Comparison of ENCODE assay signal across 15 cellular contexts in genomic region chr2:64210816-64211215, GRCh38.
DNase-seq lines count a peak whose midpoint lies in the region; FAIRE-seq and TF ChIP-seq lines count a peak whose summit lies in the region.
"Had no signal": no experiment of that assay in that cellular context is flagged by ENCODE, and none has a peak within 500 bp of the region (broad histone marks: within the 10 kb centered on the region; RNA-seq: fewer than 3 reads in every experiment).

No MANE protein-coding gene starts in this region.

- H3K9me3 ChIP-seq in H1 (ENCODE audit: insufficient read depth in 2 of 2, low read depth in 1 of 2, low read length in 1 of 2) (no peaks in the 10 kb centered on the region), neutrophil (no peaks in the 10 kb centered on the region)
- H3K9me3 ChIP-seq: A549, MG63, upper lobe of right lung had no signal

- H4K20me1 ChIP-seq in KMS-11 (ENCODE audit: insufficient read depth) (no peaks in the 10 kb centered on the region), H1 (replicated peaks in 1 of 2; ENCODE audit: control insufficient read depth in 1 of 2, insufficient read depth in 2 of 2, low read length in 2 of 2) (no peaks in the 10 kb centered on the region)

- TF ChIP-seq RAD21 in H1 (IDR thresholded peaks at IDR 0.05 in 1 of 2, conservative IDR thresholded peaks at IDR 0.05 in 1 of 2; ENCODE audit: low read depth in 2 of 2, low read length in 2 of 2): no peak

- H3K56ac ChIP-seq in H1 (replicated peaks; ENCODE audit: insufficient read length, low read depth, low read length): no peak overlapping the region

- no peak overlapping the region for H4K91ac ChIP-seq in H1 (replicated peaks; ENCODE audit: insufficient read length, low read length)

- H3K79me2 ChIP-seq in KMS-11 (ENCODE audit: insufficient read depth, low read depth) (no peaks in the 10 kb centered on the region), H1 (ENCODE audit: control insufficient read depth in 1 of 2, insufficient read depth in 2 of 2, low read length in 2 of 2) (no peaks in the 10 kb centered on the region)

- peaks cover 81% of the 10 kb centered on the region for H3K4me1 ChIP-seq in KMS-11 (ENCODE audit: low read depth, poor library complexity, severe bottlenecking)
- H3K4me1 ChIP-seq in H1 (replicated peaks in 1 of 4; ENCODE audit: control insufficient read depth in 3 of 4, insufficient read depth in 4 of 4, low read length in 3 of 4): peaks cover 2 to 8% (median 6%) of the 10 kb centered on the region in 4 experiments; a peak in 3 of 7 replicates
- peaks cover 65 to 69% of the 10 kb centered on the region in 2 experiments for H3K4me1 ChIP-seq in neutrophil (ENCODE audit: control insufficient read depth in 1 of 2, insufficient read depth in 1 of 2, low read depth in 1 of 2, low read length in 1 of 2)

- TF ChIP-seq EP300 in H1 (IDR thresholded peaks at IDR 0.05; ENCODE audit: borderline replicate concordance in 1 of 2, low read depth in 2 of 2, low read length in 2 of 2): no peak

- 92% methylated on average over 3 of the region's 3 CpGs; no CpG with 5 or more reads in 1 of the 2 experiments for WGBS in H1 (ENCODE audit: extremely low coverage in 1 of 2, insufficient coverage in 1 of 2, insufficient read length in 1 of 2, insufficient replicate concordance in 2 of 2, low coverage in 1 of 2, low lambda C conversion rate in 2 of 2, missing lambda C conversion rate in 1 of 2), 2 experiments

- H3K4ac ChIP-seq in H1 (replicated peaks; ENCODE audit: insufficient read length, low read depth, low read length): no peak overlapping the region

- H2BK20ac ChIP-seq in H1 (ENCODE audit: low read length): peak overlapping the region; percentile 94; the same call in 1 of the 2 replicates

- H3K4me3 ChIP-seq in KMS-11 (IDR thresholded peaks at IDR 0.05; ENCODE audit: insufficient read depth, low read depth, low read length): peak overlapping the region; percentile 30
- H3K4me3 ChIP-seq in H1 (ENCODE audit: extremely low read depth in 1 of 4, insufficient read depth in 2 of 4, low read depth in 3 of 4, low read length in 4 of 4): no peak overlapping the region
- H3K4me3 ChIP-seq in neutrophil (ENCODE audit: low read depth in 1 of 2, low read length in 1 of 2): no peak overlapping the region
- H3K4me3 ChIP-seq: A549, MG63, upper lobe of right lung had no signal

- TF ChIP-seq CTCF in KMS-11 (conservative IDR thresholded peaks at IDR 0.05; ENCODE audit: low read depth, low read length) (no peak), H1 (IDR thresholded peaks at IDR 0.05; ENCODE audit: control extremely low read depth in 1 of 3, insufficient read depth in 1 of 3, low read depth in 1 of 3, low read length in 3 of 3) (no peak), neutrophil (IDR thresholded peaks at IDR 0.05) (no peak)

- H3K27ac ChIP-seq in KMS-11 (no peak overlapping the region), H1 (ENCODE audit: low read depth, low read length) (no peak overlapping the region), neutrophil (peak overlapping the region; percentile 98)
- H3K27ac ChIP-seq: A549, upper lobe of right lung had no signal

- H2BK15ac ChIP-seq in H1 (ENCODE audit: low read length): no peak overlapping the region

- POLR2A ChIA-PET in H1 (lab: Charles Lee; ENCODE audit: partially characterized antibody): interaction anchor here (1.4 kb wide), 1 partner anchor 56 kb away, joined by 3 read pairs; no protein-coding TSS in a partner anchor

- no peak overlapping the region for H2BK5ac ChIP-seq in H1 (ENCODE audit: low read depth, low read length)

- TF ChIP-seq POLR2A in H1 (IDR thresholded peaks at IDR 0.05; ENCODE audit: control extremely low read depth in 1 of 2, low read depth in 2 of 2, low read length in 2 of 2): no peak

- no peak overlapping the region for H3K23ac ChIP-seq in H1 (ENCODE audit: insufficient read length)

- no peaks in the 10 kb centered on the region; the same call in 1 of the 2 replicates for H3K23me2 ChIP-seq in H1 (ENCODE audit: low read depth, low read length)

- H3K9ac ChIP-seq in KMS-11: no peak overlapping the region
- no peak overlapping the region for H3K9ac ChIP-seq in H1 (replicated peaks in 1 of 4; ENCODE audit: extremely low read depth in 1 of 4, low read depth in 3 of 4, low read length in 3 of 4)

- H3K18ac ChIP-seq in H1 (ENCODE audit: extremely low read depth, low read length): no peak overlapping the region

- H3K4me2 ChIP-seq in KMS-11 (no peak overlapping the region), H1 (ENCODE audit: insufficient read depth in 1 of 2, low read depth in 2 of 2, low read length in 2 of 2) (no peak overlapping the region)
- H3K4me2 ChIP-seq: A549 had no signal

- no peaks in the 10 kb centered on the region for H3K36me3 ChIP-seq in KMS-11 (ENCODE audit: insufficient read depth)
- no peaks in the 10 kb centered on the region for H3K36me3 ChIP-seq in H1 (ENCODE audit: control insufficient read depth in 2 of 4, insufficient read depth in 4 of 4, low read length in 3 of 4)
- no peaks in the 10 kb centered on the region for H3K36me3 ChIP-seq in neutrophil
- H3K36me3 ChIP-seq: MG63, upper lobe of right lung had no signal

- H4K8ac ChIP-seq in H1 (ENCODE audit: extremely low read depth, insufficient read depth, low read length): no peak overlapping the region

- H2BK120ac ChIP-seq in H1 (replicated peaks; ENCODE audit: low read depth, low read length): no peak overlapping the region

- no peaks in the 10 kb centered on the region for H3K79me1 ChIP-seq in H1 (ENCODE audit: low read depth, low read length)

- H2AFZ ChIP-seq in KMS-11 (ENCODE audit: low read depth) (no peak overlapping the region), H1 (ENCODE audit: low read length) (no peak overlapping the region)

- H3K27me3 ChIP-seq in KMS-11 (ENCODE audit: insufficient read depth, low read depth): no peaks in the 10 kb centered on the region
- H3K27me3 ChIP-seq in H1 (replicated peaks in 1 of 4; ENCODE audit: control insufficient read depth in 3 of 4, extremely low read depth in 1 of 4, insufficient read depth in 3 of 4, low read length in 3 of 4): no peaks in the 10 kb centered on the region
- no peaks in the 10 kb centered on the region for H3K27me3 ChIP-seq in neutrophil
- H3K27me3 ChIP-seq: MG63, upper lobe of right lung had no signal

- DNase-seq in activated CD4-positive, alpha-beta T cell treated with anti-CD3 and anti-CD28 coated beads for 48 hours: peak; percentile 33
- DNase-seq in activated CD4-positive, alpha-beta T cell treated with anti-CD3 and anti-CD28 coated beads for 4 hours: no peak
- DNase-seq in H1 (ENCODE audit: low read depth in 1 of 2, low spot score in 2 of 2) (no peak), posterior vena cava (ENCODE audit: low spot score) (no peak), H4 (ENCODE audit: low spot score) (no peak), SW480 (ENCODE audit: low spot score) (no peak)
- DNase-seq: CD4-positive, alpha-beta memory T cell; HCEC 1CT; MG63; NCI-H2029; occipital lobe; upper lobe of right lung had no signal

- intact Hi-C loops in posterior vena cava (cut with DNase I): no loop called here

- peak overlapping the region; percentile 61; the same call in 1 of the 2 replicates for H2BK12ac ChIP-seq in H1 (ENCODE audit: low read depth, low read length)

- H2AK5ac ChIP-seq in H1 (ENCODE audit: low read depth, low read length): peak overlapping the region; percentile 57; the same call in 1 of the 2 replicates

- no peak overlapping the region for H3K14ac ChIP-seq in H1 (ENCODE audit: insufficient read length)

- CTCF ChIA-PET in H1 (lab: Charles Lee; ENCODE audit: partially characterized antibody): no interaction called here

- FAIRE-seq in H1 (lab: Jason Lieb, UNC): no peak
- FAIRE-seq: A549 had no signal

- no peak overlapping the region for H4K5ac ChIP-seq in H1 (ENCODE audit: insufficient read length, low read depth, low read length)

TF ChIP-seq in H1, 55 proteins besides CTCF, POLR2A, EP300 and RAD21:
- no peak for TF ChIP-seq MAX (IDR thresholded peaks at IDR 0.05)
- no peak for TF ChIP-seq CBX5 (IDR thresholded peaks at IDR 0.05; ENCODE audit: low read depth, low read length)
- TF ChIP-seq SIRT6 (IDR thresholded peaks at IDR 0.05; ENCODE audit: low read length): no peak
- no peak for TF ChIP-seq TBP (IDR thresholded peaks at IDR 0.05; ENCODE audit: low read depth, low read length)
- no peak for TF ChIP-seq YY1 (IDR thresholded peaks at IDR 0.05; ENCODE audit: low read depth, low read length)
